In the genomic region with DNA sequence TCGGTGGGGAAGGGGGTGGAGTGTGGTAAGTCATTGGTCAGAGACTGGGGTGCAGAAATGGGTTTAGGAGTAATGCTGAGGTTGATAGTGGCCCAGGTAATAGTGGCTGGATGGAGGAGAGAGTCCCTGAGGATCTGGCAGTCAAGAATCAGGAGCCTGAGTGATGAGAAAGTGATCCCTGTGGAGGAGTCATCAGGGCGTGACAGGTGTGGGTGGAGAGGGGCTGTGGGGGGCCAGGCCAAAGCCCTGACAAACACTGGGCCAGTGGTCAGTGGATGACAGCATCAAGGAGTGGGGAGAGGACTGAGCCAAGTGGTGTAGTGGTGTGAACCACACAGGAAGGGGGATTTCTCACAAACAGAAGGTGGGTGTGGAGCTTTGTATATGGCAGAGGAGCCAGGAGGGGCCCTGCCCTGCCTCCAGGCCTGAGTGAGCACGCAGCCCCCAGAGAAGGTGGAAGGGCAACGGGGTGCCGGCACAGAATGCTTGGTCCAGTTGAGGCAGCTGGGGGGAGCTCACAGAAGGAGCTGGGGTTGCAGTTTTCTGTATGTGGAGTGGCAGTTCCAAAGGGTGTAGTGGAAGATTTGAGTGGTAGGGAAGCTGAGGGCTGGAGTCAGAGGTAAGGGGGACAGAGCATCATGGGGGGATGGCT, we compare ENCODE assay signal across 22 cellular contexts.
DNase-seq lines count a peak whose midpoint lies in the region; TF ChIP-seq lines count a peak whose summit lies in the region.
"Had no signal": no experiment of that assay in that cellular context is flagged by ENCODE, and none has a peak within 500 bp of the region (broad histone marks: within the 10 kb centered on the region; RNA-seq: fewer than 3 reads in every experiment).

No MANE protein-coding gene starts in this region.

- H3K4me1 Mint-ChIP-seq in osteocyte (ENCODE audit: unreplicated experiment): no peaks in the 10 kb centered on the region
- H3K4me1 Mint-ChIP-seq: GM23338 had no signal

- no peaks in the 10 kb centered on the region; the same call in 1 of the 2 replicates for H3K36me3 ChIP-seq in BE2C
- H3K36me3 ChIP-seq: BLaER1 treated with 17β-estradiol and CSF1 and Interleukin-3, amounts not matched to agents 10 nM and 100 nM had no signal

- H3K9me3 Mint-ChIP-seq in osteocyte (ENCODE audit: unreplicated experiment): peaks cover 5% of the 10 kb centered on the region
- H3K9me3 Mint-ChIP-seq: HFFc6 had no signal

- peak overlapping the region; percentile 27 for H3K27ac ChIP-seq in angular gyrus (ENCODE audit: low read depth, low read length)
- H3K27ac ChIP-seq: BLaER1 treated with 17β-estradiol and CSF1 and Interleukin-3, amounts not matched to agents 10 nM and 100 nM; PC-9; SJCRH30 had no signal

- H3K36me3 Mint-ChIP-seq in osteocyte (ENCODE audit: unreplicated experiment): no peaks in the 10 kb centered on the region
- H3K36me3 Mint-ChIP-seq: CD4-positive, alpha-beta memory T cell had no signal

- DNase-seq in BE2C: no peak
- DNase-seq in mesenteric fat pad (ENCODE audit: low spot score): peak; percentile 62
- peak; percentile 65 for DNase-seq in osteocyte (ENCODE audit: extremely low spot score, unreplicated experiment)
- no peak for DNase-seq in NCI-H146 (lab: John Stamatoyannopoulos, UW)
- DNase-seq in AML-193 (lab: John Stamatoyannopoulos, UW): no peak
- DNase-seq in activated CD4-positive, alpha-beta T cell treated with anti-CD3 and anti-CD28 coated beads for 48 hours: no peak
- DNase-seq: CD4-positive, alpha-beta memory T cell; COR-L47; DMS53; H9; HFFc6; KBM-7; MV-4-11; NCI-H1105; NCI-H1436 treated with DMSO at 0.1 percent for 48 hours; NCI-H1930; NCI-H526; PC-9 had no signal

- TF ChIP-seq CTCF in BE2C (IDR thresholded peaks at IDR 0.05; ENCODE audit: low read depth, low read length): no peak
- no peak for TF ChIP-seq CTCF in osteocyte (IDR thresholded peaks at IDR 0.05)

- peaks cover 31% of the 10 kb centered on the region for H3K4me1 ChIP-seq in BE2C
- H3K4me1 ChIP-seq: BLaER1 treated with 17β-estradiol and CSF1 and Interleukin-3, amounts not matched to agents 10 nM and 100 nM; SJCRH30 had no signal

- no peaks in the 10 kb centered on the region for H3K27me3 ChIP-seq in BE2C
- H3K27me3 ChIP-seq: BLaER1 treated with 17β-estradiol and CSF1 and Interleukin-3, amounts not matched to agents 10 nM and 100 nM; SJCRH30 had no signal

- H3K27me3 Mint-ChIP-seq in osteocyte (ENCODE audit: unreplicated experiment): no peaks in the 10 kb centered on the region

- H3K9me3 ChIP-seq in BE2C: no peaks in the 10 kb centered on the region
- H3K9me3 ChIP-seq: BLaER1 treated with 17β-estradiol and CSF1 and Interleukin-3, amounts not matched to agents 10 nM and 100 nM; SJCRH30 had no signal

- no peak overlapping the region for H3K4me3 Mint-ChIP-seq in osteocyte (ENCODE audit: unreplicated experiment)
- H3K4me3 Mint-ChIP-seq: CD4-positive, alpha-beta memory T cell; GM23338; H9; HFFc6 had no signal

- peak overlapping the region; percentile 0; the same call in 1 of the 2 replicates for H3K4me3 ChIP-seq in BE2C (ENCODE audit: low read depth, low read length)
- H3K4me3 ChIP-seq: BLaER1 treated with 17β-estradiol and CSF1 and Interleukin-3, amounts not matched to agents 10 nM and 100 nM; GM23338; PC-9; SJCRH30 had no signal

- H3K27ac Mint-ChIP-seq in osteocyte (ENCODE audit: unreplicated experiment): no peak overlapping the region
- H3K27ac Mint-ChIP-seq: GM23338, HFFc6 had no signal

Comparison
In these comparisons a context has a peak if more than half of its experiments do, and no peak if none do; other contexts are left out.
1. DNase-seq: peak in mesenteric fat pad (single experiment) and osteocyte (single experiment); none in BE2C (single experiment), NCI-H146 (single experiment), AML-193 (0 of 2) and activated CD4-positive, alpha-beta T cell treated with anti-CD3 and anti-CD28 coated beads for 48 hours (single experiment).